In the genomic region with DNA sequence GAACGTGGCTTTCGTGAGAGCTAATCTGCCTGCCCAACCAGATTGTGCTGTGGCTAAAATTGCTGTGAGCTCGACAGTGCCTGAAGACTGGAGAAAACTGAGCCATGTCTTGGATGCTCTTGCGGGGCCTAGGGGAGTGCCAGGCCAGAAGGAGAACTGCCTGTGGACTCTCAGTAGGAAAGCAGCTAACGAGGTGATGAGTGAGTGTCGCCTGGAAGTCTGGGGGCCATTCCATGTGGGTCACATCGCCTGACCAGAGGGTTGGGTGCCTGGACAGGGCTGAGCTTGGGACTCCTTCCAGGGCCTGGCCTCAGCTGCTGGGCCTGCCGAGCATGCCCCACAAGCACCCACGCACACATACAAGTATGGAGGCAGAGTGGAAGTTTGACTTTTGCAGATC, we compare ENCODE assay signal across 1 cellular context.
TF ChIP-seq lines count a peak whose summit lies in the region.

No MANE protein-coding gene starts in this region.

TF ChIP-seq in SK-N-SH, 30 proteins besides CTCF, POLR2A, EP300 and RAD21 (continued from another document):
- TF ChIP-seq, protein P1, sequence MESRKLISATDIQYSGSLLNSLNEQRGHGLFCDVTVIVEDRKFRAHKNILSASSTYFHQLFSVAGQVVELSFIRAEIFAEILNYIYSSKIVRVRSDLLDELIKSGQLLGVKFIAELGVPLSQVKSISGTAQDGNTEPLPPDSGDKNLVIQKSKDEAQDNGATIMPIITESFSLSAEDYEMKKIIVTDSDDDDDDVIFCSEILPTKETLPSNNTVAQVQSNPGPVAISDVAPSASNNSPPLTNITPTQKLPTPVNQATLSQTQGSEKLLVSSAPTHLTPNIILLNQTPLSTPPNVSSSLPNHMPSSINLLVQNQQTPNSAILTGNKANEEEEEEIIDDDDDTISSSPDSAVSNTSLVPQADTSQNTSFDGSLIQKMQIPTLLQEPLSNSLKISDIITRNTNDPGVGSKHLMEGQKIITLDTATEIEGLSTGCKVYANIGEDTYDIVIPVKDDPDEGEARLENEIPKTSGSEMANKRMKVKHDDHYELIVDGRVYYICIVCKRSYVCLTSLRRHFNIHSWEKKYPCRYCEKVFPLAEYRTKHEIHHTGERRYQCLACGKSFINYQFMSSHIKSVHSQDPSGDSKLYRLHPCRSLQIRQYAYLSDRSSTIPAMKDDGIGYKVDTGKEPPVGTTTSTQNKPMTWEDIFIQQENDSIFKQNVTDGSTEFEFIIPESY (IDR thresholded peaks at IDR 0.05; ENCODE audit: borderline replicate concordance, low read depth): no peak
- TF ChIP-seq YY1 (IDR thresholded peaks at IDR 0.05; ENCODE audit: low read depth): no peak
- TF ChIP-seq GABPA (IDR thresholded peaks at IDR 0.05; ENCODE audit: low read depth): no peak
- TF ChIP-seq MEF2A (IDR thresholded peaks at IDR 0.05; ENCODE audit: borderline replicate concordance, low read depth): no peak
- TF ChIP-seq, protein P2, sequence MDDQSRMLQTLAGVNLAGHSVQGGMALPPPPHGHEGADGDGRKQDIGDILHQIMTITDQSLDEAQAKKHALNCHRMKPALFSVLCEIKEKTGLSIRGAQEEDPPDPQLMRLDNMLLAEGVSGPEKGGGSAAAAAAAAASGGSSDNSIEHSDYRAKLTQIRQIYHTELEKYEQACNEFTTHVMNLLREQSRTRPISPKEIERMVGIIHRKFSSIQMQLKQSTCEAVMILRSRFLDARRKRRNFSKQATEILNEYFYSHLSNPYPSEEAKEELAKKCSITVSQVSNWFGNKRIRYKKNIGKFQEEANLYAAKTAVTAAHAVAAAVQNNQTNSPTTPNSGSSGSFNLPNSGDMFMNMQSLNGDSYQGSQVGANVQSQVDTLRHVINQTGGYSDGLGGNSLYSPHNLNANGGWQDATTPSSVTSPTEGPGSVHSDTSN (IDR thresholded peaks at IDR 0.05): no peak
- no peak for TF ChIP-seq EZH2phosphoT487 (IDR thresholded peaks at IDR 0.05; ENCODE audit: borderline replicate concordance, low read depth)
- TF ChIP-seq, protein P3, sequence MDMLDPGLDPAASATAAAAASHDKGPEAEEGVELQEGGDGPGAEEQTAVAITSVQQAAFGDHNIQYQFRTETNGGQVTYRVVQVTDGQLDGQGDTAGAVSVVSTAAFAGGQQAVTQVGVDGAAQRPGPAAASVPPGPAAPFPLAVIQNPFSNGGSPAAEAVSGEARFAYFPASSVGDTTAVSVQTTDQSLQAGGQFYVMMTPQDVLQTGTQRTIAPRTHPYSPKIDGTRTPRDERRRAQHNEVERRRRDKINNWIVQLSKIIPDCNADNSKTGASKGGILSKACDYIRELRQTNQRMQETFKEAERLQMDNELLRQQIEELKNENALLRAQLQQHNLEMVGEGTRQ (IDR thresholded peaks at IDR 0.05; ENCODE audit: borderline replicate concordance, low read depth, low read length): no peak
- TF ChIP-seq, protein P4, sequence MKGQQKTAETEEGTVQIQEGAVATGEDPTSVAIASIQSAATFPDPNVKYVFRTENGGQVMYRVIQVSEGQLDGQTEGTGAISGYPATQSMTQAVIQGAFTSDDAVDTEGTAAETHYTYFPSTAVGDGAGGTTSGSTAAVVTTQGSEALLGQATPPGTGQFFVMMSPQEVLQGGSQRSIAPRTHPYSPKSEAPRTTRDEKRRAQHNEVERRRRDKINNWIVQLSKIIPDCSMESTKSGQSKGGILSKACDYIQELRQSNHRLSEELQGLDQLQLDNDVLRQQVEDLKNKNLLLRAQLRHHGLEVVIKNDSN (IDR thresholded peaks at IDR 0.05; ENCODE audit: borderline replicate concordance, low read depth): no peak
- no peak for TF ChIP-seq RFX5 (IDR thresholded peaks at IDR 0.05; ENCODE audit: low read length)
- no peak for TF ChIP-seq TAF1 (IDR thresholded peaks at IDR 0.05; ENCODE audit: borderline replicate concordance, low read depth, low read length)
- no peak for TF ChIP-seq JUND (IDR thresholded peaks at IDR 0.05)
- no peak for TF ChIP-seq TCF12 (IDR thresholded peaks at IDR 0.05)
